ENCODE assay signal across 1 cellular context in genomic region chr4:48467891-48468290, GRCh38.
TF ChIP-seq lines count a peak whose summit lies in the region.

No MANE protein-coding gene starts in this region.

TF ChIP-seq in K562, 482 proteins besides CTCF, POLR2A, EP300 and RAD21:
- TF ChIP-seq ZC3H8 (IDR thresholded peaks at IDR 0.05) (no peak), SLC30A9 (CRISPR knock-in tag; IDR thresholded peaks at IDR 0.05) (no peak), E2F3 (CRISPR knock-in tag; IDR thresholded peaks at IDR 0.05) (no peak), NFIC (IDR thresholded peaks at IDR 0.05) (peak; percentile 16; the same call in 1 of the 2 replicates), PBX2 (CRISPR knock-in tag; IDR thresholded peaks at IDR 0.05; ENCODE audit: low read depth) (no peak), PBX2 (tag; conservative IDR thresholded peaks at IDR 0.05; ENCODE audit: low read depth) (0 out of 2 replicates have a peak, but pooled peaks have one; percentile 26), ZNF41 (CRISPR knock-in tag; conservative IDR thresholded peaks at IDR 0.05) (no peak), CREB5 (CRISPR knock-in tag; IDR thresholded peaks at IDR 0.05) (no peak)
